In the genomic region with DNA sequence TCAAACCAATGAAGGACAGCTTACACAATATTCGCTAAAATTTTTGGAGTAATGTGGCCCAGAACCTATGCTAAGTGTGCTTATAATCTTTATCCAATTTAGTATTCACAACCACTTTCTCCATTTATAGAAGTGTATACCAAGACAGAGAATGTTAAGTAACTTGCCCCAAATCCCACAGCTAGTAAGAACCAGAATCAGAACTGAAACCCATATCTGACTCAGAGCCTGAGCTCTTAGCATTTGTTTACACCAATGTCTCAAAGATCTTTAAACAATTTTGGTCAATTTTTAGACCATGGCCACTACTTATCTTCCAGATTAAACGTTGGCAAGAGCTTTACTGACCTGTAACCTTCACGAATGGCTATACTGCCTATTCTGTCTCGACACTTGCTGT, we compare ENCODE assay signal across 13 cellular contexts. TPM values are rescaled to one million over a fixed set of nuclear protein-coding genes. Genes with fewer than 3 reads are reported as not detected.
DNase-seq lines count a peak whose midpoint lies in the region; ATAC-seq, FAIRE-seq and TF ChIP-seq lines count a peak whose summit lies in the region.
"Had no signal": no experiment of that assay in that cellular context is flagged by ENCODE, and none has a peak within 500 bp of the region (broad histone marks: within the 10 kb centered on the region; RNA-seq: fewer than 3 reads in every experiment).

No MANE protein-coding gene starts in this region.

- intact Hi-C loops in ovary (cut with DNase I) (loop anchor here in 1 of 4 donors (10.0 kb wide), 1 partner anchor 175 kb away; no protein-coding TSS in a partner anchor), heart left ventricle (cut with DNase I) (loop anchor here in 2 of 10 donors (10.0 kb wide), 2 partner anchors 55 to 115 kb away; no protein-coding TSS in a partner anchor)

- no peaks in the 10 kb centered on the region for H3K27me3 Mint-ChIP-seq in activated T-helper 17 cell treated with anti-CD3 and anti-CD28 coated beads, Interleukin-2, amount 50 U/mL, for 72 hours
- H3K27me3 Mint-ChIP-seq: CD8-positive, alpha-beta memory T cell; naive thymus-derived CD8-positive, alpha-beta T cell had no signal

- peaks cover 73% of the 10 kb centered on the region for H3K36me3 Mint-ChIP-seq in activated T-helper 17 cell treated with anti-CD3 and anti-CD28 coated beads, Interleukin-2, amount 50 U/mL, for 72 hours (ENCODE audit: low read depth)

- TF ChIP-seq CTCF in ovary (IDR thresholded peaks at IDR 0.05): no peak
- no peak for TF ChIP-seq CTCF in heart left ventricle (IDR thresholded peaks at IDR 0.05)

- 49 to 60% (median 56%) methylated on average over 4 of the region's 4 CpGs for WGBS in ovary, 3 donors
- WGBS in heart left ventricle, 4 donors: 67 to 76% (median 72%) methylated on average over 4 of the region's 4 CpGs

- TF ChIP-seq POLR2A in GM12892 (IDR thresholded peaks at IDR 0.05; ENCODE audit: low read depth, low read length) (no peak), ovary (IDR thresholded peaks at IDR 0.05) (no peak), heart left ventricle (IDR thresholded peaks at IDR 0.05) (no peak)

- H3K9me3 ChIP-seq in ovary: no peaks in the 10 kb centered on the region
- H3K9me3 ChIP-seq in heart left ventricle: no peaks in the 10 kb centered on the region
- H3K9me3 ChIP-seq: tibial nerve had no signal

- TF ChIP-seq EP300 in ovary (IDR thresholded peaks at IDR 0.05): no peak

- peak overlapping the region; percentile 47 for H3K27ac Mint-ChIP-seq in activated T-helper 17 cell treated with anti-CD3 and anti-CD28 coated beads, Interleukin-2, amount 50 U/mL, for 72 hours

- no peaks in the 10 kb centered on the region for H3K9me3 Mint-ChIP-seq in activated T-helper 17 cell treated with anti-CD3 and anti-CD28 coated beads, Interleukin-2, amount 50 U/mL, for 72 hours
- H3K9me3 Mint-ChIP-seq: CD8-positive, alpha-beta memory T cell; naive thymus-derived CD8-positive, alpha-beta T cell had no signal

- peak overlapping the region; percentile 40 for H3K4me3 Mint-ChIP-seq in activated T-helper 17 cell treated with anti-CD3 and anti-CD28 coated beads, Interleukin-2, amount 50 U/mL, for 72 hours
- H3K4me3 Mint-ChIP-seq: CD8-positive, alpha-beta memory T cell; naive thymus-derived CD8-positive, alpha-beta T cell had no signal

- no peak overlapping the region for H3K27ac ChIP-seq in ovary
- no peak overlapping the region for H3K27ac ChIP-seq in heart left ventricle

- H3K36me3 ChIP-seq in ovary (no peaks in the 10 kb centered on the region), heart left ventricle (peaks cover 0 to 80% (median 57%) of the 10 kb centered on the region in 9 donors)

- no peaks in the 10 kb centered on the region for H3K27me3 ChIP-seq in ovary
- no peaks in the 10 kb centered on the region for H3K27me3 ChIP-seq in heart left ventricle
- H3K27me3 ChIP-seq: tibial nerve had no signal

- no peak overlapping the region for H3K4me3 ChIP-seq in ovary
- no peak overlapping the region for H3K4me3 ChIP-seq in heart left ventricle
- H3K4me3 ChIP-seq: tibial nerve had no signal

- no peak for DNase-seq in GM12892 (ENCODE audit: insufficient read length)
- no peak for DNase-seq in GM19239 (ENCODE audit: insufficient read length, low spot score)
- no peak for DNase-seq in ovary
- no peak for DNase-seq in heart left ventricle
- no peak for DNase-seq in activated CD4-positive, alpha-beta T cell treated with anti-CD3 and anti-CD28 coated beads, Interleukin-2, amount 50 U/mL, for 48 hours
- no peak for DNase-seq in NK-92 treated with Interleukin-12 subunit alpha and Interleukin-12 subunit beta, amount 100 ng/mL, for 24 hours (lab: John Stamatoyannopoulos, UW)
- DNase-seq: CD8-positive, alpha-beta memory T cell; naive thymus-derived CD8-positive, alpha-beta T cell; NCI-H146; stimulated activated CD4-positive, alpha-beta T cell treated with anti-CD3 and anti-CD28 coated beads, Interleukin-4, amount 100 ng/mL, for 1 hour had no signal

- peaks cover 36% of the 10 kb centered on the region for H3K4me1 Mint-ChIP-seq in activated T-helper 17 cell treated with anti-CD3 and anti-CD28 coated beads, Interleukin-2, amount 50 U/mL, for 72 hours

- H3K4me1 ChIP-seq in ovary (ENCODE audit: insufficient read depth): no peaks in the 10 kb centered on the region
- peaks cover 0 to 8% (median 0%) of the 10 kb centered on the region in 12 donors for H3K4me1 ChIP-seq in heart left ventricle

- FAIRE-seq in GM12892 (lab: Jason Lieb, UNC) (peak; percentile 87), GM19239 (lab: Jason Lieb, UNC) (peak; percentile 95)

- peak; percentile 55 for ATAC-seq in HG02938 (IDR thresholded peaks at IDR 0.05; ENCODE audit: unreplicated experiment)
- ATAC-seq in activated T-helper 17 cell treated with anti-CD3 and anti-CD28 coated beads, Interleukin-2, amount 50 U/mL, for 72 hours (replicated peaks): peak; percentile 74
- ATAC-seq in heart left ventricle: no peak
- ATAC-seq: naive thymus-derived CD8-positive, alpha-beta T cell had no signal

RNA-seq across cellular contexts. Expression of gene PAPLN, which starts 53.0 kb away (rescaled TPM):
- polyA plus RNA-seq in GM12892 (2012; ENCODE audit: missing spikeins): 9.8 TPM
- 1 to 10 TPM in 1 of 2 donors, under 1 TPM in 1; 0.19 to 1.1 TPM for total RNA-seq in activated T-helper 17 cell treated with anti-CD3 and anti-CD28 coated beads, Interleukin-2, amount 50 U/mL, for 72 hours
- total RNA-seq in ovary (10 to 100 TPM in 6 of 7 donors, 1 to 10 TPM in 1; 4.6 to 35.4 (median 19.6) TPM), heart left ventricle (10 to 100 TPM in 1 of 9 donors, 1 to 10 TPM in 6, under 1 TPM in 2; 0.79 to 10.3 (median 1.5) TPM)
- polyA plus RNA-seq in ovary (10 to 100 TPM in 1 of 2 donors, 1 to 10 TPM in 1; 9.3 to 18.3 TPM), heart left ventricle (1 to 10 TPM in 1 of 2 donors, under 1 TPM in 1; 0.30 to 1.4 TPM)

Comparison
In these comparisons a context has a peak if more than half of its experiments do, and no peak if none do; other contexts are left out.
1. ATAC-seq: peak in HG02938 (single experiment) and activated T-helper 17 cell treated with anti-CD3 and anti-CD28 coated beads, Interleukin-2, amount 50 U/mL, for 72 hours (single experiment); none in heart left ventricle (0 of 4).